Comparison of ENCODE assay signal across 1 cellular context in the genomic region with DNA sequence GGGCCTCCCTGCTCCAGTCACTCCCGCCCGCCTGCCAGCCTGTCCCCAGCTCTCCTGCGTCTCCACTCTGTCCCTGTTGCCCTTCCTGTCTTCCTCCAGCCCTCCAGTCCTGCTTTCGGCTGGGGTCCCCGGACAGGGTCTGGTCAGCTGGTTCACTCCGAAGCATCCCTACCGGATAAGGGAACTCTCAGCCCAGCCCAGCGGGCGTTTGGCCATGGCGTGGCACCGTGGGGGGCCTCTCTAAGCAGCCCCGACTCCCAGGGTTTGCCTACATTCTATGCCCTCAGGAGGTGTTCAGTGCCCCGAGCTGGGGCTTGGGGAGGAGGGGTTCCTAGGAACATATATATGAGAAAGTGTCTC.
TF ChIP-seq lines count a peak whose summit lies in the region.

No MANE protein-coding gene starts in this region.

TF ChIP-seq in WTC11, 78 proteins besides CTCF, POLR2A, EP300 and RAD21 (continued from another document):
- TF ChIP-seq, protein P1, sequence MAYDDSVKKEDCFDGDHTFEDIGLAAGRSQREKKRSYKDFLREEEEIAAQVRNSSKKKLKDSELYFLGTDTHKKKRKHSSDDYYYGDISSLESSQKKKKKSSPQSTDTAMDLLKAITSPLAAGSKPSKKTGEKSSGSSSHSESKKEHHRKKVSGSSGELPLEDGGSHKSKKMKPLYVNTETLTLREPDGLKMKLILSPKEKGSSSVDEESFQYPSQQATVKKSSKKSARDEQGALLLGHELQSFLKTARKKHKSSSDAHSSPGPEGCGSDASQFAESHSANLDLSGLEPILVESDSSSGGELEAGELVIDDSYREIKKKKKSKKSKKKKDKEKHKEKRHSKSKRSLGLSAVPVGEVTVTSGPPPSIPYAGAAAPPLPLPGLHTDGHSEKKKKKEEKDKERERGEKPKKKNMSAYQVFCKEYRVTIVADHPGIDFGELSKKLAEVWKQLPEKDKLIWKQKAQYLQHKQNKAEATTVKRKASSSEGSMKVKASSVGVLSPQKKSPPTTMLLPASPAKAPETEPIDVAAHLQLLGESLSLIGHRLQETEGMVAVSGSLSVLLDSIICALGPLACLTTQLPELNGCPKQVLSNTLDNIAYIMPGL (CRISPR knock-in tag; IDR thresholded peaks at IDR 0.05): peak; percentile 69; the same call in 1 of the 2 replicates
